Comparison of ENCODE assay signal across 8 cellular contexts in genomic region chr7:26155531-26156375, GRCh38. TPM values are rescaled to one million over a fixed set of nuclear protein-coding genes. Genes with fewer than 3 reads are reported as not detected.
DNase-seq lines count a peak whose midpoint lies in the region; ATAC-seq and TF ChIP-seq lines count a peak whose summit lies in the region.

No MANE protein-coding gene starts in this region.

- no peaks in the 10 kb centered on the region for H3K9me3 Mint-ChIP-seq in neural crest cell

- intact Hi-C loops in sciatic nerve (cut with DNase I) = no loop called here

- H3K36me3 Mint-ChIP-seq in neural crest cell (ENCODE audit: low read depth) = no peaks in the 10 kb centered on the region

- peak overlapping the region; percentile 97 for H3K4me2 ChIP-seq in DOHH2 (ENCODE audit: low read length)
- H3K4me2 ChIP-seq in MM.1S (ENCODE audit: low read depth, low read length) = peak overlapping the region; percentile 85

- H2AFZ ChIP-seq in MM.1S (ENCODE audit: low read length) = no peak overlapping the region

- peak overlapping the region; percentile 36 for H3K4me3 Mint-ChIP-seq in neural crest cell

- H3K4me1 Mint-ChIP-seq in neural crest cell = peaks cover 27% of the 10 kb centered on the region

- H4K20me1 ChIP-seq in DOHH2 (ENCODE audit: control insufficient read depth, insufficient read depth, low read depth, low read length) = no peaks in the 10 kb centered on the region
- H4K20me1 ChIP-seq in MM.1S (ENCODE audit: insufficient read depth, low read length) = no peaks in the 10 kb centered on the region

- H3K4me1 ChIP-seq in DOHH2 (ENCODE audit: control insufficient read depth, low read length) = peaks cover 87% of the 10 kb centered on the region
- peaks cover 50% of the 10 kb centered on the region for H3K4me1 ChIP-seq in MM.1S (ENCODE audit: low read length)

- in situ Hi-C loops in astrocyte of the cerebellum (cut with HindIII; ENCODE audit: low sequenced_read_pairs) = loop anchor here (25.0 kb wide), 1 partner anchor 1007 kb away; the partner anchor contains the start of genes HOXA10, HOXA3, HOXA7 and HOXA9
- in situ Hi-C loops in KBM-7 (cut with MboI; ENCODE audit: low pct_unique_long_range_greater_than_20kb, low sequenced_read_pairs) = no loop called here

- TF ChIP-seq CTCF in DOHH2 (IDR thresholded peaks at IDR 0.05; ENCODE audit: low read depth, low read length, poor library complexity, severe bottlenecking) (no peak), MM.1S (IDR thresholded peaks at IDR 0.05; ENCODE audit: low read length) (no peak), astrocyte of the cerebellum (IDR thresholded peaks at IDR 0.05; ENCODE audit: low read depth, low read length, missing control alignments) (no peak), neural crest cell (conservative IDR thresholded peaks at IDR 0.05) (no peak)

- ATAC-seq in sciatic nerve = no peak

- no peaks in the 10 kb centered on the region for H3K27me3 ChIP-seq in DOHH2 (ENCODE audit: control insufficient read depth, low read length)
- no peaks in the 10 kb centered on the region for H3K27me3 ChIP-seq in MM.1S (replicated peaks; ENCODE audit: insufficient read depth, low read length)

- H3K4me3 ChIP-seq in DOHH2 (ENCODE audit: low read length) (peak overlapping the region; percentile 75), MM.1S (ENCODE audit: low read length) (peak overlapping the region; percentile 44), astrocyte of the cerebellum (ENCODE audit: low read depth, low read length) (peak overlapping the region; percentile 9)

- peaks cover 18% of the 10 kb centered on the region for H3F3A ChIP-seq in DOHH2 (ENCODE audit: control insufficient read depth, insufficient read depth)
- peaks cover 41% of the 10 kb centered on the region for H3F3A ChIP-seq in MM.1S (ENCODE audit: insufficient read depth, low read length)

- H3K9me3 ChIP-seq in DOHH2 (ENCODE audit: control insufficient read depth, insufficient read depth, low read length) (no peaks in the 10 kb centered on the region), MM.1S (replicated peaks; ENCODE audit: insufficient read depth, low read length) (no peaks in the 10 kb centered on the region)

- H3K9ac ChIP-seq in MM.1S (ENCODE audit: low read length) = peak overlapping the region; percentile 40

- H3K27me3 Mint-ChIP-seq in neural crest cell (ENCODE audit: low read depth) = peaks cover 77% of the 10 kb centered on the region

- H3K27ac Mint-ChIP-seq in neural crest cell (ENCODE audit: unreplicated experiment) = no peak overlapping the region

- no peak for DNase-seq in MM.1S
- peak; percentile 24 for DNase-seq in astrocyte of the cerebellum (ENCODE audit: low read depth)
- DNase-seq in neural crest cell (ENCODE audit: low read depth, low spot score) = no peak
- DNase-seq in KBM-7 = no peak
- no peak for DNase-seq in hypothalamus (lab: John Stamatoyannopoulos, UW)
- no peak for DNase-seq in effector CD8-positive, alpha-beta T cell (lab: John Stamatoyannopoulos, UW)
- no peak for DNase-seq in sciatic nerve (ENCODE audit: low spot score)

- H3K36me3 ChIP-seq in DOHH2 (ENCODE audit: control insufficient read depth, low read length) (0 out of 2 replicates have a peak, but pooled peaks cover 5% of the 10 kb centered on the region), MM.1S (replicated peaks; ENCODE audit: insufficient read depth, low read length) (no peaks in the 10 kb centered on the region)

- H3K79me2 ChIP-seq in DOHH2 (ENCODE audit: control insufficient read depth, low read length) (peaks cover 86% of the 10 kb centered on the region), MM.1S (ENCODE audit: low read length) (peaks cover 76% of the 10 kb centered on the region)

- H3K9me2 ChIP-seq in DOHH2 (replicated peaks; ENCODE audit: control insufficient read depth, low read length) (no peaks in the 10 kb centered on the region; the same call in 1 of the 2 replicates), MM.1S (replicated peaks; ENCODE audit: insufficient read depth, low read length) (no peaks in the 10 kb centered on the region)

- H3K27ac ChIP-seq in DOHH2 (ENCODE audit: low read depth, low read length) (peak overlapping the region; percentile 87), MM.1S (ENCODE audit: low read length) (peak overlapping the region; percentile 84)

RNA-seq across cellular contexts. Expression of gene NFE2L3, which starts 3.8 kb away (rescaled TPM):
- 2.4 and 3.5 TPM in 2 replicates for total RNA-seq in neural crest cell
- 3.8 TPM for total RNA-seq in sciatic nerve

RNA-seq across cellular contexts. Expression of gene HNRNPA2B1, which starts 44.8 kb away (rescaled TPM):
- total RNA-seq in neural crest cell (1,068 and 1,071 TPM in 2 replicates), sciatic nerve (377 TPM)

RNA-seq across cellular contexts. Expression of gene CBX3, which starts 45.8 kb away (rescaled TPM):
- total RNA-seq in neural crest cell (291 and 293 TPM in 2 replicates), sciatic nerve (77.4 TPM)

Comparison
In these comparisons a context has a peak if more than half of its experiments do, and no peak if none do; other contexts are left out.
1. H3K4me3 ChIP-seq: peak in every context shown above with its lines; median percentile 75 in DOHH2; 44 in MM.1S; 9 in astrocyte of the cerebellum.